In the genomic region with DNA sequence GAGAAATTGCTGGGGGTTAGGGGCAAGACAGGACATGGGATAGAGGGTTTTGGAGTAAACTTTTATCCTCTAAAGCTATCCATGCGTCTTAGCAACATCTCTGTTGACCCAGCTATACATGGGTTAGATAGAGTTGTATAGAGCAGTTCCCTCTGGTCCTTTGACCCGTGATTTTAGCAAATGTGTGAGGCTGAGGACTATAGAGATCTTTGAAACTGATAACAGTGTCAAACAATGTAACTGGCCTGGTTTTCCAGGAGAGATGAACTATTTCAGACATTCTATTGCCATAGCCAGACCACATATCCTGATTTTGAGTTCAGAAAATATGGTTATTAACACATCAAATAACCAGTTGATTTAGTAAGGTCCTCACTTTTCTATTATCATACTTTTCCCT, we compare ENCODE assay signal across 22 cellular contexts.
A peak's percentile ranks its signal among the peaks of the same experiment; 100 is the strongest.
DNase-seq lines count a peak whose midpoint lies in the region; ATAC-seq and TF ChIP-seq lines count a peak whose summit lies in the region.
"Had no signal": no experiment of that assay in that cellular context is flagged by ENCODE, and none has a peak within 500 bp of the region (broad histone marks: within the 10 kb centered on the region; RNA-seq: fewer than 3 reads in every experiment).

No MANE protein-coding gene starts in this region.

- peak; percentile 15 for DNase-seq in natural killer cell treated with Interleukin-12 subunit alpha and Interleukin-12 subunit beta and Interleukin-15 and Interleukin-18, amount 100 ng/mL, for 72 hours (ENCODE audit: low spot score)
- DNase-seq in natural killer cell, result no peak
- no peak for DNase-seq in endodermal cell
- no peak for DNase-seq in OCI-M1 (lab: John Stamatoyannopoulos, UW)
- no peak for DNase-seq in chondrocyte (ENCODE audit: low spot score)
- DNase-seq in HCEC 1CT, result no peak
- DNase-seq: AML-193; CD4-positive, alpha-beta T cell; CD8-positive, alpha-beta T cell; DMS 273 treated with DMSO at 0.1 percent for 48 hours; DMS153; DMS53; DND-41; EL; GDM1 had no signal

- no peaks in the 10 kb centered on the region for H3K9me3 ChIP-seq in endodermal cell (ENCODE audit: control insufficient read depth, low read length)
- no peaks in the 10 kb centered on the region for H3K9me3 ChIP-seq in parathyroid adenoma (ENCODE audit: control insufficient read depth, low read length)
- H3K9me3 ChIP-seq: A549; BLaER1 treated with 17β-estradiol and CSF1 and Interleukin-3, amounts not matched to agents 10 nM and 100 nM had no signal

- H2AFZ ChIP-seq in parathyroid adenoma, result peak overlapping the region; percentile 62

- H3K27me3 ChIP-seq in endodermal cell (ENCODE audit: control insufficient read depth, insufficient read depth, low read length, poor library complexity, severe bottlenecking) (no peaks in the 10 kb centered on the region), parathyroid adenoma (ENCODE audit: control insufficient read depth, insufficient read depth, low read length) (no peaks in the 10 kb centered on the region)
- H3K27me3 ChIP-seq: BLaER1 treated with 17β-estradiol and CSF1 and Interleukin-3, amounts not matched to agents 10 nM and 100 nM had no signal

- H3K36me3 Mint-ChIP-seq in natural killer cell treated with Interleukin-12 subunit alpha and Interleukin-12 subunit beta and Interleukin-15 and Interleukin-18, amount 100 ng/mL, for 72 hours, result no peaks in the 10 kb centered on the region
- no peaks in the 10 kb centered on the region for H3K36me3 Mint-ChIP-seq in natural killer cell
- H3K36me3 Mint-ChIP-seq in endodermal cell (ENCODE audit: low read depth), result peaks cover 6% of the 10 kb centered on the region
- no peaks in the 10 kb centered on the region for H3K36me3 Mint-ChIP-seq in chondrocyte (ENCODE audit: low read depth)
- H3K36me3 Mint-ChIP-seq: CD8-positive, alpha-beta T cell had no signal

- H3K4me1 ChIP-seq in endodermal cell (ENCODE audit: control insufficient read depth, insufficient read depth, low read length), result peaks cover 12% of the 10 kb centered on the region
- H3K4me1 ChIP-seq in parathyroid adenoma, result peaks cover 35% of the 10 kb centered on the region
- H3K4me1 ChIP-seq: A549 had no signal

- H3K9ac ChIP-seq in endodermal cell (ENCODE audit: extremely low read depth, low read length, poor library complexity, severe bottlenecking) (no peak overlapping the region), parathyroid adenoma (no peak overlapping the region)
- H3K9ac ChIP-seq: BLaER1 treated with 17β-estradiol and CSF1 and Interleukin-3, amounts not matched to agents 10 nM and 100 nM had no signal

- TF ChIP-seq CTCF in natural killer cell (IDR thresholded peaks at IDR 0.05) (no peak), endodermal cell (conservative IDR thresholded peaks at IDR 0.05) (no peak), parathyroid adenoma (IDR thresholded peaks at IDR 0.05) (no peak), chondrocyte (IDR thresholded peaks at IDR 0.05) (no peak)

- intact Hi-C loops in natural killer cell (cut with micrococcal nuclease), result no loop called here

- H3K4me2 ChIP-seq in parathyroid adenoma (ENCODE audit: low read length), result peak overlapping the region; percentile 62
- H3K4me2 ChIP-seq: A549; BLaER1 treated with 17β-estradiol and CSF1 and Interleukin-3, amounts not matched to agents 10 nM and 100 nM had no signal

- WGBS in endodermal cell (ENCODE audit: insufficient coverage in 1 of 2, insufficient read length in 1 of 2), 2 experiments, result 79 to 82% methylated on average over 2 of the region's 2 CpGs

- H3K79me2 ChIP-seq in parathyroid adenoma, result peaks cover 2% of the 10 kb centered on the region

- peaks cover 6 to 13% of the 10 kb centered on the region in 2 donors for H3K27me3 Mint-ChIP-seq in natural killer cell treated with Interleukin-12 subunit alpha and Interleukin-12 subunit beta and Interleukin-15 and Interleukin-18, amount 100 ng/mL, for 72 hours
- H3K27me3 Mint-ChIP-seq in natural killer cell (ENCODE audit: low read depth in 2 of 2), result peaks cover 2 to 21% of the 10 kb centered on the region in 2 donors
- H3K27me3 Mint-ChIP-seq in endodermal cell (ENCODE audit: insufficient read depth), result no peaks in the 10 kb centered on the region
- peaks cover 15% of the 10 kb centered on the region for H3K27me3 Mint-ChIP-seq in chondrocyte (ENCODE audit: low read depth)

- no peak overlapping the region for H3K4me3 Mint-ChIP-seq in natural killer cell treated with Interleukin-12 subunit alpha and Interleukin-12 subunit beta and Interleukin-15 and Interleukin-18, amount 100 ng/mL, for 72 hours
- H3K4me3 Mint-ChIP-seq in natural killer cell (no peak overlapping the region), endodermal cell (no peak overlapping the region), chondrocyte (ENCODE audit: unreplicated experiment) (no peak overlapping the region)
- H3K4me3 Mint-ChIP-seq: B cell; CD4-positive, alpha-beta T cell; CD8-positive, alpha-beta T cell had no signal

- H3K36me3 ChIP-seq in endodermal cell (ENCODE audit: control insufficient read depth, insufficient read depth, low read length), result no peaks in the 10 kb centered on the region
- H3K36me3 ChIP-seq in parathyroid adenoma (ENCODE audit: control insufficient read depth, insufficient read depth, low read length), result no peaks in the 10 kb centered on the region
- H3K36me3 ChIP-seq: BLaER1 treated with 17β-estradiol and CSF1 and Interleukin-3, amounts not matched to agents 10 nM and 100 nM had no signal

- H3K27ac ChIP-seq in endodermal cell (ENCODE audit: low read depth, low read length), result no peak overlapping the region
- H3K27ac ChIP-seq in parathyroid adenoma, result peak overlapping the region; percentile 74
- H3K27ac ChIP-seq: 22Rv1; A549; BLaER1 treated with 17β-estradiol and CSF1 and Interleukin-3, amounts not matched to agents 10 nM and 100 nM; C4-2B had no signal

- H3K4me3 ChIP-seq in endodermal cell (ENCODE audit: low read length) (no peak overlapping the region), parathyroid adenoma (ENCODE audit: low read depth, low read length) (peak overlapping the region; percentile 28)
- H3K4me3 ChIP-seq: A549; BLaER1 treated with 17β-estradiol and CSF1 and Interleukin-3, amounts not matched to agents 10 nM and 100 nM; GM12878 had no signal

- no peaks in the 10 kb centered on the region for H3K9me3 Mint-ChIP-seq in natural killer cell treated with Interleukin-12 subunit alpha and Interleukin-12 subunit beta and Interleukin-15 and Interleukin-18, amount 100 ng/mL, for 72 hours
- H3K9me3 Mint-ChIP-seq in natural killer cell (no peaks in the 10 kb centered on the region), endodermal cell (no peaks in the 10 kb centered on the region), chondrocyte (ENCODE audit: low read depth) (no peaks in the 10 kb centered on the region)
- H3K9me3 Mint-ChIP-seq: CD4-positive, alpha-beta T cell; CD8-positive, alpha-beta T cell had no signal

- no peaks in the 10 kb centered on the region for H3K4me1 Mint-ChIP-seq in natural killer cell treated with Interleukin-12 subunit alpha and Interleukin-12 subunit beta and Interleukin-15 and Interleukin-18, amount 100 ng/mL, for 72 hours (ENCODE audit: low read depth in 2 of 2)
- no peaks in the 10 kb centered on the region for H3K4me1 Mint-ChIP-seq in natural killer cell
- peaks cover 54% of the 10 kb centered on the region for H3K4me1 Mint-ChIP-seq in endodermal cell
- no peaks in the 10 kb centered on the region for H3K4me1 Mint-ChIP-seq in chondrocyte (ENCODE audit: low read depth)
- H3K4me1 Mint-ChIP-seq: B cell had no signal

- no peak for ATAC-seq in natural killer cell treated with Interleukin-12 subunit alpha and Interleukin-12 subunit beta and Interleukin-15 and Interleukin-18, amount 100 ng/mL, for 72 hours
- ATAC-seq in natural killer cell, result no peak
- ATAC-seq: A549; CD8-positive, alpha-beta T cell; GM12878 had no signal

- no peak overlapping the region for H3K27ac Mint-ChIP-seq in natural killer cell treated with Interleukin-12 subunit alpha and Interleukin-12 subunit beta and Interleukin-15 and Interleukin-18, amount 100 ng/mL, for 72 hours
- H3K27ac Mint-ChIP-seq in natural killer cell, result no peak overlapping the region
- H3K27ac Mint-ChIP-seq in endodermal cell, result peak overlapping the region; percentile 23
- no peak overlapping the region for H3K27ac Mint-ChIP-seq in chondrocyte (ENCODE audit: unreplicated experiment)
- H3K27ac Mint-ChIP-seq: B cell; CD4-positive, alpha-beta T cell; CD8-positive, alpha-beta T cell had no signal
